18 cellular contexts compared by ENCODE assay signal in genomic region chr12:15541996-15542631, GRCh38.
DNase-seq lines count a peak whose midpoint lies in the region; ATAC-seq and TF ChIP-seq lines count a peak whose summit lies in the region.
"Had no signal": no experiment of that assay in that cellular context is flagged by ENCODE, and none has a peak within 500 bp of the region (broad histone marks: within the 10 kb centered on the region; RNA-seq: fewer than 3 reads in every experiment).

No MANE protein-coding gene starts in this region.

- H3K4me3 ChIP-seq in AG10803 (ENCODE audit: low read length) (no peak overlapping the region), coronary artery (no peak overlapping the region)
- H3K4me3 ChIP-seq: MG63, PC-9 had no signal

- no peaks in the 10 kb centered on the region for H3K9me3 Mint-ChIP-seq in stimulated activated memory B cell treated with anti-CD40 and anti-IgM and Interleukin-4, amounts not matched to agents 10 μg/mL and 1 μg/mL and 100 μg/mL, for 72 hours
- H3K9me3 Mint-ChIP-seq: CD8-positive, alpha-beta T cell had no signal

- DNase-seq in AG10803 (ENCODE audit: low read depth): peak; percentile 18
- peak; percentile 78 for DNase-seq in LoVo (ENCODE audit: low spot score)
- no peak for DNase-seq in coronary artery (ENCODE audit: low spot score)
- DNase-seq in DMS53 (lab: John Stamatoyannopoulos, UW): no peak
- no peak for DNase-seq in T-helper 1 cell
- DNase-seq: CD8-positive, alpha-beta T cell; DMS79 treated with DMSO at 0.1 percent for 48 hours; MG63; NCI-H1092; NCI-H1436 treated with DMSO at 0.1 percent for 48 hours; NCI-H2029 treated with DMSO at 0.1 percent for 48 hours; NCI-H2171; NCI-H526; PC-9; SIG-M5 had no signal

- no peak for ATAC-seq in stimulated activated memory B cell treated with anti-CD40 and anti-IgM and Interleukin-4, amounts not matched to agents 10 μg/mL and 1 μg/mL and 100 μg/mL, for 72 hours
- no peak for ATAC-seq in HG03521 (IDR thresholded peaks at IDR 0.05; ENCODE audit: unreplicated experiment)
- ATAC-seq: CD8-positive, alpha-beta T cell had no signal

- no peak for TF ChIP-seq CTCF in AG10803 (conservative IDR thresholded peaks at IDR 0.05; ENCODE audit: low read length)
- no peak for TF ChIP-seq CTCF in coronary artery (IDR thresholded peaks at IDR 0.05)

- H3K27me3 Mint-ChIP-seq in stimulated activated memory B cell treated with anti-CD40 and anti-IgM and Interleukin-4, amounts not matched to agents 10 μg/mL and 1 μg/mL and 100 μg/mL, for 72 hours: no peaks in the 10 kb centered on the region

- no peaks in the 10 kb centered on the region for H3K36me3 Mint-ChIP-seq in stimulated activated memory B cell treated with anti-CD40 and anti-IgM and Interleukin-4, amounts not matched to agents 10 μg/mL and 1 μg/mL and 100 μg/mL, for 72 hours

- peak overlapping the region; percentile 57 to 77 for H3K27ac ChIP-seq in coronary artery
- H3K27ac ChIP-seq: PC-9, RWPE1 had no signal

- peaks cover 28% of the 10 kb centered on the region for H3K4me1 Mint-ChIP-seq in stimulated activated memory B cell treated with anti-CD40 and anti-IgM and Interleukin-4, amounts not matched to agents 10 μg/mL and 1 μg/mL and 100 μg/mL, for 72 hours

- H3K4me3 Mint-ChIP-seq in stimulated activated memory B cell treated with anti-CD40 and anti-IgM and Interleukin-4, amounts not matched to agents 10 μg/mL and 1 μg/mL and 100 μg/mL, for 72 hours: no peak overlapping the region
- H3K4me3 Mint-ChIP-seq: CD8-positive, alpha-beta T cell had no signal

- peak overlapping the region; percentile 14 for H3K27ac Mint-ChIP-seq in stimulated activated memory B cell treated with anti-CD40 and anti-IgM and Interleukin-4, amounts not matched to agents 10 μg/mL and 1 μg/mL and 100 μg/mL, for 72 hours

Comparison
In these comparisons a context has a peak if more than half of its experiments do, and no peak if none do; other contexts are left out.
1. DNase-seq: peak in AG10803 (single experiment) and LoVo (single experiment); none in coronary artery (single experiment), DMS53 (single experiment) and T-helper 1 cell (0 of 5).